ENCODE assay signal across 1 cellular context in the genomic region with DNA sequence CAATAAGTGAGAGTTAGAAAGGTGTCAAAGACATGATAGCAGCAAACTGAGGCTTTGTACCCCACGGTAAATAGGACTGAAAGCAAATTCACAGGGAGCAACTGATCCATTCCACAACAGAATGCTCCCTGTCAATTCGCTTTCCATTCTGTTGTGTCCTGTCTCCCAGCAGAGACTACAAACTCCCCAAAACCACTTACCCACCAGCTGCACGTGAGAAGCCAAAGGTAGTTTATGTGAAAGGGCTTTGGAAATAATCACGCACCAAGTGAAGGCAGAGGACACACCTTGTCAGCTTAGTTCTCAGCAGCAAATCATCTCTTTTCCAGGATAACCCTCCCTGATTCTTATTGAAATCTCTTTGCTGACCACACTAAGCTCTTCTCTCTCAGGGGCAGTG.
A peak's percentile ranks its signal among the peaks of the same experiment; 100 is the strongest.
TF ChIP-seq lines count a peak whose summit lies in the region.

No MANE protein-coding gene starts in this region.

TF ChIP-seq in GM12878, 131 proteins besides CTCF, POLR2A, EP300 and RAD21:
- TF ChIP-seq, protein P1, sequence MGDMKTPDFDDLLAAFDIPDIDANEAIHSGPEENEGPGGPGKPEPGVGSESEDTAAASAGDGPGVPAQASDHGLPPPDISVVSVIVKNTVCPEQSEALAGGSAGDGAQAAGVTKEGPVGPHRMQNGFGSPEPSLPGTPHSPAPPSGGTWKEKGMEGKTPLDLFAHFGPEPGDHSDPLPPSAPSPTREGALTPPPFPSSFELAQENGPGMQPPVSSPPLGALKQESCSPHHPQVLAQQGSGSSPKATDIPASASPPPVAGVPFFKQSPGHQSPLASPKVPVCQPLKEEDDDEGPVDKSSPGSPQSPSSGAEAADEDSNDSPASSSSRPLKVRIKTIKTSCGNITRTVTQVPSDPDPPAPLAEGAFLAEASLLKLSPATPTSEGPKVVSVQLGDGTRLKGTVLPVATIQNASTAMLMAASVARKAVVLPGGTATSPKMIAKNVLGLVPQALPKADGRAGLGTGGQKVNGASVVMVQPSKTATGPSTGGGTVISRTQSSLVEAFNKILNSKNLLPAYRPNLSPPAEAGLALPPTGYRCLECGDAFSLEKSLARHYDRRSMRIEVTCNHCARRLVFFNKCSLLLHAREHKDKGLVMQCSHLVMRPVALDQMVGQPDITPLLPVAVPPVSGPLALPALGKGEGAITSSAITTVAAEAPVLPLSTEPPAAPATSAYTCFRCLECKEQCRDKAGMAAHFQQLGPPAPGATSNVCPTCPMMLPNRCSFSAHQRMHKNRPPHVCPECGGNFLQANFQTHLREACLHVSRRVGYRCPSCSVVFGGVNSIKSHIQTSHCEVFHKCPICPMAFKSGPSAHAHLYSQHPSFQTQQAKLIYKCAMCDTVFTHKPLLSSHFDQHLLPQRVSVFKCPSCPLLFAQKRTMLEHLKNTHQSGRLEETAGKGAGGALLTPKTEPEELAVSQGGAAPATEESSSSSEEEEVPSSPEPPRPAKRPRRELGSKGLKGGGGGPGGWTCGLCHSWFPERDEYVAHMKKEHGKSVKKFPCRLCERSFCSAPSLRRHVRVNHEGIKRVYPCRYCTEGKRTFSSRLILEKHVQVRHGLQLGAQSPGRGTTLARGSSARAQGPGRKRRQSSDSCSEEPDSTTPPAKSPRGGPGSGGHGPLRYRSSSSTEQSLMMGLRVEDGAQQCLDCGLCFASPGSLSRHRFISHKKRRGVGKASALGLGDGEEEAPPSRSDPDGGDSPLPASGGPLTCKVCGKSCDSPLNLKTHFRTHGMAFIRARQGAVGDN (IDR thresholded peaks at IDR 0.05), result peak; percentile 51; the same call in 1 of the 2 replicates
- TF ChIP-seq BHLHE40 (IDR thresholded peaks at IDR 0.05; ENCODE audit: borderline replicate concordance in 1 of 2, low read depth in 2 of 2, low read length in 1 of 2) (peak; percentile 25 to 60; a peak in 2 of 4 replicates), ESRRA (IDR thresholded peaks at IDR 0.05; ENCODE audit: low read length) (no peak)
